Comparison of ENCODE assay signal across 18 cellular contexts in the genomic region with DNA sequence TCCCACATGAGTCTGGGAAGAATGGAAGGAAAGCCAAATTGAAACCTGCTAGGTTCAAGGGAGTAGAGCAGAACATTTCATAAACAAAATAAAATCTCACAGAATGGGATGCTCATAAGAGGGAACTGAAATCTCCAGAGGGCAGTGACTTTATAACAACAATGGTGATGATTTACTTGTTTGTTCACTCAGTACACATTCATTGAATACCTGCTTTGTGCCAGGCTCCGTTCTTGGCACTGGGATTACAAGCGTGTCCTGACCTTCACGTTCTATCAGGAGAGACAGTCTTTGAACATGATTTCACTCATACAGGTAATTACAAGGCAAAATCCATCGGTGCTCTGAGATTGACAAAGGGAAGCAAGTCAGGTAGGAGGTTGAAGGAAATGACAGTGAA.
DNase-seq lines count a peak whose midpoint lies in the region; ATAC-seq, FAIRE-seq and TF ChIP-seq lines count a peak whose summit lies in the region.
"Had no signal": no experiment of that assay in that cellular context is flagged by ENCODE, and none has a peak within 500 bp of the region (broad histone marks: within the 10 kb centered on the region; RNA-seq: fewer than 3 reads in every experiment).

No MANE protein-coding gene starts in this region.

- H3K27ac Mint-ChIP-seq in GM23338: no peak overlapping the region
- H3K27ac Mint-ChIP-seq: CD14-positive monocyte; CD8-positive, alpha-beta T cell; HFFc6 had no signal

- H3K4me2 ChIP-seq in GM23338: no peak overlapping the region
- H3K4me2 ChIP-seq: A549 had no signal

- H3K9me3 ChIP-seq in esophagus muscularis mucosa (peaks cover 0 to 8% (median 4%) of the 10 kb centered on the region in 4 donors), muscle layer of colon (ENCODE audit: low read length) (no peaks in the 10 kb centered on the region), thyroid gland (no peaks in the 10 kb centered on the region)
- H3K9me3 ChIP-seq: A549, BE2C had no signal

- no peak overlapping the region for H3K9ac ChIP-seq in muscle layer of colon (ENCODE audit: low read length)

- no peaks in the 10 kb centered on the region for H3K36me3 Mint-ChIP-seq in GM23338 (ENCODE audit: low read depth)
- H3K36me3 Mint-ChIP-seq: CD14-positive monocyte; CD8-positive, alpha-beta T cell had no signal

- DNase-seq in GM23338 (ENCODE audit: low spot score): no peak
- peak; percentile 68 for DNase-seq in esophagus muscularis mucosa (ENCODE audit: extremely low spot score)
- peak in 1 of 2 donors; percentile 37 for DNase-seq in thyroid gland
- no peak for DNase-seq in frontal cortex (ENCODE audit: low spot score in 2 of 2)
- no peak for DNase-seq in activated CD4-positive, alpha-beta T cell treated with anti-CD3 and anti-CD28 coated beads, Interleukin-2, amount 50 U/mL, for 1 hour
- DNase-seq: BE2C; CD8-positive, alpha-beta T cell; COR-L47; DND-41; GDM1; HCEC 1CT; HFFc6 had no signal

- H3K4me3 ChIP-seq in GM23338: no peak overlapping the region
- H3K4me3 ChIP-seq in esophagus muscularis mucosa: no peak overlapping the region
- H3K4me3 ChIP-seq in muscle layer of colon (ENCODE audit: low read depth in 1 of 2, low read length in 2 of 2): no peak overlapping the region
- no peak overlapping the region for H3K4me3 ChIP-seq in thyroid gland (replicated peaks in 1 of 3)
- H3K4me3 ChIP-seq: A549 had no signal

- TF ChIP-seq POLR2A in esophagus muscularis mucosa (IDR thresholded peaks at IDR 0.05; ENCODE audit: low read depth) (no peak), thyroid gland (IDR thresholded peaks at IDR 0.05) (no peak)

- H3K4me3 Mint-ChIP-seq in GM23338: no peak overlapping the region
- H3K4me3 Mint-ChIP-seq: CD14-positive monocyte; CD8-positive, alpha-beta T cell; HFFc6 had no signal

- H2AFZ ChIP-seq in GM23338: 0 out of 2 replicates have a peak overlapping the region, but pooled peaks have one; percentile 18

- 86% methylated on average over 4 of the region's 4 CpGs for WGBS in esophagus muscularis mucosa
- WGBS in thyroid gland, 2 donors: 62 to 74% methylated on average over 4 of the region's 4 CpGs

- H3F3A ChIP-seq in GM23338 (replicated peaks; ENCODE audit: low read depth): no peaks in the 10 kb centered on the region

- intact Hi-C loops in esophagus muscularis mucosa (cut with DNase I): no loop called here
- intact Hi-C loops in thyroid gland (cut with DNase I): no loop called here

- TF ChIP-seq CTCF in GM23338 (conservative IDR thresholded peaks at IDR 0.05; ENCODE audit: low read depth in 2 of 2): no peak
- TF ChIP-seq CTCF in esophagus muscularis mucosa (IDR thresholded peaks at IDR 0.05): no peak
- no peak for TF ChIP-seq CTCF in thyroid gland (IDR thresholded peaks at IDR 0.05)

- H3K9me2 ChIP-seq in GM23338 (ENCODE audit: insufficient read depth): no peaks in the 10 kb centered on the region

- H3K36me3 ChIP-seq in GM23338 (ENCODE audit: insufficient read depth): no peaks in the 10 kb centered on the region; the same call in 1 of the 2 replicates
- no peaks in the 10 kb centered on the region for H3K36me3 ChIP-seq in esophagus muscularis mucosa
- no peaks in the 10 kb centered on the region for H3K36me3 ChIP-seq in muscle layer of colon (ENCODE audit: insufficient read depth, low read length)
- H3K36me3 ChIP-seq in thyroid gland: no peaks in the 10 kb centered on the region
- H3K36me3 ChIP-seq: BE2C had no signal

- H3K27ac ChIP-seq in GM23338 (ENCODE audit: low read depth): no peak overlapping the region
- no peak overlapping the region for H3K27ac ChIP-seq in esophagus muscularis mucosa (replicated peaks in 1 of 4)
- peak overlapping the region; percentile 12 for H3K27ac ChIP-seq in muscle layer of colon (ENCODE audit: low read depth, low read length)
- peak overlapping the region; percentile 70 to 74 (median 72) for H3K27ac ChIP-seq in thyroid gland
- H3K27ac ChIP-seq: A549 had no signal

- no peaks in the 10 kb centered on the region for H4K20me1 ChIP-seq in GM23338 (replicated peaks; ENCODE audit: insufficient read depth)

- peaks cover 24% of the 10 kb centered on the region for H3K4me1 Mint-ChIP-seq in GM23338
- H3K4me1 Mint-ChIP-seq: CD14-positive monocyte had no signal

- no peaks in the 10 kb centered on the region for H3K79me2 ChIP-seq in GM23338 (replicated peaks; ENCODE audit: insufficient read depth)

- no peak for FAIRE-seq in frontal cortex (lab: Jason Lieb, UNC)
- FAIRE-seq: A549, D721Med, GM12892, GM19239 had no signal

- H3K27me3 ChIP-seq in GM23338 (ENCODE audit: insufficient read depth) (no peaks in the 10 kb centered on the region), esophagus muscularis mucosa (no peaks in the 10 kb centered on the region), muscle layer of colon (ENCODE audit: control insufficient read depth in 1 of 2, insufficient read depth in 2 of 2, low read length in 2 of 2) (no peaks in the 10 kb centered on the region), thyroid gland (no peaks in the 10 kb centered on the region)
- H3K27me3 ChIP-seq: BE2C had no signal

- peaks cover 4% of the 10 kb centered on the region; the same call in 2 of the 3 replicates for H3K9me3 Mint-ChIP-seq in GM23338

- no peaks in the 10 kb centered on the region for H3K27me3 Mint-ChIP-seq in GM23338 (ENCODE audit: insufficient read depth, low read depth, poor library complexity)

- TF ChIP-seq EP300 in esophagus muscularis mucosa (IDR thresholded peaks at IDR 0.05): no peak

- no peak for ATAC-seq in GM23338
- ATAC-seq: A549; CD8-positive, alpha-beta T cell had no signal

- H3K4me1 ChIP-seq in GM23338 (ENCODE audit: insufficient read depth) (peaks cover 8% of the 10 kb centered on the region; the same call in 1 of the 2 replicates), esophagus muscularis mucosa (no peaks in the 10 kb centered on the region), muscle layer of colon (ENCODE audit: insufficient read depth, low read length) (peaks cover 17% of the 10 kb centered on the region), thyroid gland (peaks cover 11 to 39% of the 10 kb centered on the region in 2 donors)
- H3K4me1 ChIP-seq: A549, BE2C had no signal

TF ChIP-seq in GM23338, 12 proteins besides CTCF, POLR2A, EP300 and RAD21 (continues in another document):
- TF ChIP-seq NANOG (IDR thresholded peaks at IDR 0.05; ENCODE audit: borderline replicate concordance) (no peak), JUNB (IDR thresholded peaks at IDR 0.05; ENCODE audit: unreplicated experiment) (no peak), CREB1 (CRISPR knock-in tag; IDR thresholded peaks at IDR 0.05; ENCODE audit: low read depth) (no peak)
- TF ChIP-seq, protein P1, sequence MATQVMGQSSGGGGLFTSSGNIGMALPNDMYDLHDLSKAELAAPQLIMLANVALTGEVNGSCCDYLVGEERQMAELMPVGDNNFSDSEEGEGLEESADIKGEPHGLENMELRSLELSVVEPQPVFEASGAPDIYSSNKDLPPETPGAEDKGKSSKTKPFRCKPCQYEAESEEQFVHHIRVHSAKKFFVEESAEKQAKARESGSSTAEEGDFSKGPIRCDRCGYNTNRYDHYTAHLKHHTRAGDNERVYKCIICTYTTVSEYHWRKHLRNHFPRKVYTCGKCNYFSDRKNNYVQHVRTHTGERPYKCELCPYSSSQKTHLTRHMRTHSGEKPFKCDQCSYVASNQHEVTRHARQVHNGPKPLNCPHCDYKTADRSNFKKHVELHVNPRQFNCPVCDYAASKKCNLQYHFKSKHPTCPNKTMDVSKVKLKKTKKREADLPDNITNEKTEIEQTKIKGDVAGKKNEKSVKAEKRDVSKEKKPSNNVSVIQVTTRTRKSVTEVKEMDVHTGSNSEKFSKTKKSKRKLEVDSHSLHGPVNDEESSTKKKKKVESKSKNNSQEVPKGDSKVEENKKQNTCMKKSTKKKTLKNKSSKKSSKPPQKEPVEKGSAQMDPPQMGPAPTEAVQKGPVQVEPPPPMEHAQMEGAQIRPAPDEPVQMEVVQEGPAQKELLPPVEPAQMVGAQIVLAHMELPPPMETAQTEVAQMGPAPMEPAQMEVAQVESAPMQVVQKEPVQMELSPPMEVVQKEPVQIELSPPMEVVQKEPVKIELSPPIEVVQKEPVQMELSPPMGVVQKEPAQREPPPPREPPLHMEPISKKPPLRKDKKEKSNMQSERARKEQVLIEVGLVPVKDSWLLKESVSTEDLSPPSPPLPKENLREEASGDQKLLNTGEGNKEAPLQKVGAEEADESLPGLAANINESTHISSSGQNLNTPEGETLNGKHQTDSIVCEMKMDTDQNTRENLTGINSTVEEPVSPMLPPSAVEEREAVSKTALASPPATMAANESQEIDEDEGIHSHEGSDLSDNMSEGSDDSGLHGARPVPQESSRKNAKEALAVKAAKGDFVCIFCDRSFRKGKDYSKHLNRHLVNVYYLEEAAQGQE (IDR thresholded peaks at IDR 0.05; ENCODE audit: unreplicated experiment): no peak

Comparison
In these comparisons a context has a peak if more than half of its experiments do, and no peak if none do; other contexts are left out.
1. H3K27ac ChIP-seq: peak in muscle layer of colon (single experiment) and thyroid gland (3 of 3); none in GM23338 (single experiment) and esophagus muscularis mucosa (0 of 4).